1 cellular context compared by ENCODE assay signal in genomic region chr9:89314955-89315354, GRCh38.
TF ChIP-seq lines count a peak whose summit lies in the region.

No MANE protein-coding gene starts in this region.

TF ChIP-seq in GM12878, 131 proteins besides CTCF, POLR2A, EP300 and RAD21:
- TF ChIP-seq ZNF24 (IDR thresholded peaks at IDR 0.05) (no peak), FOXM1 (IDR thresholded peaks at IDR 0.05; ENCODE audit: low read depth, low read length) (no peak), SPI1 (IDR thresholded peaks at IDR 0.05; ENCODE audit: borderline replicate concordance, insufficient read depth, low read depth, low read length) (no peak), BHLHE40 (IDR thresholded peaks at IDR 0.05; ENCODE audit: borderline replicate concordance in 1 of 2, low read depth in 2 of 2, low read length in 1 of 2) (no peak), SKIL (IDR thresholded peaks at IDR 0.05; ENCODE audit: low read depth, poor library complexity, severe bottlenecking) (no peak), TBL1XR1 (IDR thresholded peaks at IDR 0.05; ENCODE audit: low read depth, low read length) (no peak), ZBTB40 (IDR thresholded peaks at IDR 0.05; ENCODE audit: borderline replicate concordance) (no peak), PML (IDR thresholded peaks at IDR 0.05; ENCODE audit: low read length) (no peak), RAD51 (IDR thresholded peaks at IDR 0.05) (no peak), CHD4 (IDR thresholded peaks at IDR 0.05) (no peak), JUND (IDR thresholded peaks at IDR 0.05; ENCODE audit: low read depth, low read length) (no peak), NBN (IDR thresholded peaks at IDR 0.05) (no peak)
